ENCODE assay signal across 14 cellular contexts in genomic region chr10:117133273-117134083, GRCh38. TPM values are rescaled to one million over a fixed set of nuclear protein-coding genes. Genes with fewer than 3 reads are reported as not detected.
A peak's percentile ranks its signal among the peaks of the same experiment; 100 is the strongest.
DNase-seq lines count a peak whose midpoint lies in the region; ATAC-seq and TF ChIP-seq lines count a peak whose summit lies in the region.
"Had no signal": no experiment of that assay in that cellular context is flagged by ENCODE, and none has a peak within 500 bp of the region (broad histone marks: within the 10 kb centered on the region; RNA-seq: fewer than 3 reads in every experiment).

No MANE protein-coding gene starts in this region.

- TF ChIP-seq EP300 in SK-N-SH (IDR thresholded peaks at IDR 0.05; ENCODE audit: borderline replicate concordance in 1 of 2, low read depth in 1 of 2, low read length in 1 of 2) = no peak

- H3K4me2 ChIP-seq in SK-N-SH = peak overlapping the region; percentile 37; the same call in 1 of the 2 replicates
- H3K4me2 ChIP-seq: A549 had no signal

- H3K36me3 Mint-ChIP-seq in effector memory CD8-positive, alpha-beta T cell (ENCODE audit: insufficient read depth) = no peaks in the 10 kb centered on the region
- peaks cover 6% of the 10 kb centered on the region for H3K36me3 Mint-ChIP-seq in osteocyte (ENCODE audit: unreplicated experiment)

- H3K4me1 Mint-ChIP-seq in effector memory CD8-positive, alpha-beta T cell (ENCODE audit: low read depth in 2 of 2) = peaks cover 20 to 29% of the 10 kb centered on the region in 2 donors
- H3K4me1 Mint-ChIP-seq in osteocyte (ENCODE audit: unreplicated experiment) = peaks cover 40% of the 10 kb centered on the region

- H3K27ac ChIP-seq in SK-N-SH (ENCODE audit: low read depth in 2 of 2, low read length in 1 of 2) = no peak overlapping the region
- H3K27ac ChIP-seq: A549 had no signal

- H3K27me3 Mint-ChIP-seq in effector memory CD8-positive, alpha-beta T cell = peaks cover 87 to 93% of the 10 kb centered on the region in 2 donors
- H3K27me3 Mint-ChIP-seq in osteocyte (ENCODE audit: unreplicated experiment) = peaks cover 41% of the 10 kb centered on the region

- no peak overlapping the region for H3K9ac ChIP-seq in SK-N-SH

- no peaks in the 10 kb centered on the region for H3K79me2 ChIP-seq in SK-N-SH (ENCODE audit: insufficient read depth)

- H3K9me3 Mint-ChIP-seq in effector memory CD8-positive, alpha-beta T cell = no peaks in the 10 kb centered on the region
- no peaks in the 10 kb centered on the region for H3K9me3 Mint-ChIP-seq in osteocyte (ENCODE audit: unreplicated experiment)

- ATAC-seq in SK-N-SH treated with all-trans-retinoic acid at 6 μM for 48 hours = no peak
- ATAC-seq in effector memory CD8-positive, alpha-beta T cell (replicated peaks) = no peak
- ATAC-seq: A549 had no signal

- POLR2A ChIA-PET in SK-N-SH (lab: Yijun Ruan, JAX) = interaction anchor here (0.6 kb wide), 1 partner anchor 123 kb away, joined by 3 read pairs; no protein-coding TSS in a partner anchor

- WGBS in SK-N-SH (ENCODE audit: low lambda C conversion rate) = 22% methylated on average over 32 of the region's 32 CpGs

- no peak overlapping the region for H2AFZ ChIP-seq in SK-N-SH (ENCODE audit: low read depth)

- H3K4me1 ChIP-seq in SK-N-SH (ENCODE audit: control insufficient read depth in 1 of 2, insufficient read depth in 2 of 2, low read depth in 1 of 2, low read length in 1 of 2) = peaks cover 0 to 2% of the 10 kb centered on the region in 2 experiments; a peak in 2 of 4 replicates
- H3K4me1 ChIP-seq: A549 had no signal

- H3K27ac Mint-ChIP-seq in effector memory CD8-positive, alpha-beta T cell = no peak overlapping the region
- H3K27ac Mint-ChIP-seq in osteocyte (ENCODE audit: unreplicated experiment) = peak overlapping the region; percentile 90

- no peaks in the 10 kb centered on the region for H3F3A ChIP-seq in SK-N-SH (replicated peaks; ENCODE audit: insufficient read depth)

- H3K9me3 ChIP-seq in SK-N-SH = no peaks in the 10 kb centered on the region
- H3K9me3 ChIP-seq: A549 had no signal

- peak overlapping the region; percentile 24 to 49 for H3K4me3 Mint-ChIP-seq in effector memory CD8-positive, alpha-beta T cell
- peak overlapping the region; percentile 68 for H3K4me3 Mint-ChIP-seq in osteocyte (ENCODE audit: unreplicated experiment)

- CTCF ChIA-PET in SK-N-SH (lab: Yijun Ruan, JAX) = interaction anchor here (1.3 to 4.2 kb wide), 4 partner anchors 27 to 334 kb away, joined by 3 to 37 read pairs (median 12); no protein-coding TSS in a partner anchor

- H3K36me3 ChIP-seq in SK-N-SH (replicated peaks in 1 of 2; ENCODE audit: control insufficient read depth in 1 of 2, insufficient read depth in 2 of 2, low read length in 1 of 2) (no peaks in the 10 kb centered on the region), H7 (replicated peaks; ENCODE audit: control insufficient read depth, insufficient read depth, low read length) (no peaks in the 10 kb centered on the region)

- no peak for TF ChIP-seq RAD21 in SK-N-SH (IDR thresholded peaks at IDR 0.05; ENCODE audit: low read length)

- H4K20me1 ChIP-seq in SK-N-SH (ENCODE audit: insufficient read depth) = no peaks in the 10 kb centered on the region

- TF ChIP-seq CTCF in SK-N-SH (IDR thresholded peaks at IDR 0.05) = no peak
- no peak for TF ChIP-seq CTCF in osteocyte (IDR thresholded peaks at IDR 0.05)

- DNase-seq in SK-N-SH (peak; percentile 40), H7 (peak; percentile 61), osteocyte (ENCODE audit: extremely low spot score, unreplicated experiment) (peak; percentile 75), activated gamma-delta T cell (lab: John Stamatoyannopoulos, UW) (no peak), kidney glomerular epithelial cell (lab: John Stamatoyannopoulos, UW) (no peak), NCI-H2107 (lab: John Stamatoyannopoulos, UW) (no peak)
- no peak for DNase-seq in effector memory CD8-positive, alpha-beta T cell
- DNase-seq: NCI-H2029; OCI-M1; stimulated activated CD4-positive, alpha-beta T cell treated with anti-CD3 and anti-CD28 coated beads, Interleukin-4, amount 100 ng/mL, for 24 hours had no signal

- H3K27me3 ChIP-seq in SK-N-SH (ENCODE audit: insufficient read depth) = peaks cover 92% of the 10 kb centered on the region
- H3K27me3 ChIP-seq in H7 (ENCODE audit: control insufficient read depth, insufficient read depth, low read length) = peaks cover 100% of the 10 kb centered on the region

- no peaks in the 10 kb centered on the region for H3K9me2 ChIP-seq in SK-N-SH

- no peak overlapping the region; a peak in 1 of 4 replicates for H3K4me3 ChIP-seq in SK-N-SH (ENCODE audit: low read depth in 2 of 2, low read length in 1 of 2)
- no peak overlapping the region for H3K4me3 ChIP-seq in H7 (ENCODE audit: insufficient read depth, low read depth, low read length)
- H3K4me3 ChIP-seq: A549 had no signal

TF ChIP-seq in SK-N-SH, 30 proteins besides CTCF, POLR2A, EP300 and RAD21:
- no peak for TF ChIP-seq FOSL2 (IDR thresholded peaks at IDR 0.05; ENCODE audit: borderline replicate concordance, low read depth)
- TF ChIP-seq FOXJ3 (CRISPR knock-in tag; IDR thresholded peaks at IDR 0.05) = no peak
- peak; percentile 89 for TF ChIP-seq EZH2phosphoT487 (IDR thresholded peaks at IDR 0.05; ENCODE audit: borderline replicate concordance, low read depth)
- TF ChIP-seq POLR2AphosphoS5 (IDR thresholded peaks at IDR 0.05; ENCODE audit: low read depth, low read length) = no peak
- no peak for TF ChIP-seq NRF1 (IDR thresholded peaks at IDR 0.05; ENCODE audit: low read depth, low read length)

TF ChIP-seq in SK-N-SH treated with all-trans-retinoic acid at 6 μM for 48 hours, 23 proteins besides CTCF, POLR2A, EP300 and RAD21:
- TF ChIP-seq POU6F1 (CRISPR knock-in tag; IDR thresholded peaks at IDR 0.05; ENCODE audit: borderline replicate concordance, low read depth) (no peak), ISL1 (CRISPR knock-in tag; IDR thresholded peaks at IDR 0.05) (no peak), PPARA (CRISPR knock-in tag; IDR thresholded peaks at IDR 0.05; ENCODE audit: borderline replicate concordance) (no peak), ARNTL (CRISPR knock-in tag; IDR thresholded peaks at IDR 0.05; ENCODE audit: borderline replicate concordance, low read depth) (no peak), ZC3H10 (CRISPR knock-in tag; IDR thresholded peaks at IDR 0.05) (no peak), CSDC2 (CRISPR knock-in tag; IDR thresholded peaks at IDR 0.05) (no peak), ZNF8 (CRISPR knock-in tag; IDR thresholded peaks at IDR 0.05) (no peak), OSR1 (CRISPR knock-in tag; IDR thresholded peaks at IDR 0.05) (no peak), GLIS3 (CRISPR knock-in tag; IDR thresholded peaks at IDR 0.05) (no peak), ZNF565 (CRISPR knock-in tag; conservative IDR thresholded peaks at IDR 0.05; ENCODE audit: low read depth) (no peak), TOX (CRISPR knock-in tag; IDR thresholded peaks at IDR 0.05; ENCODE audit: borderline replicate concordance) (no peak)
- TF ChIP-seq, protein P1, sequence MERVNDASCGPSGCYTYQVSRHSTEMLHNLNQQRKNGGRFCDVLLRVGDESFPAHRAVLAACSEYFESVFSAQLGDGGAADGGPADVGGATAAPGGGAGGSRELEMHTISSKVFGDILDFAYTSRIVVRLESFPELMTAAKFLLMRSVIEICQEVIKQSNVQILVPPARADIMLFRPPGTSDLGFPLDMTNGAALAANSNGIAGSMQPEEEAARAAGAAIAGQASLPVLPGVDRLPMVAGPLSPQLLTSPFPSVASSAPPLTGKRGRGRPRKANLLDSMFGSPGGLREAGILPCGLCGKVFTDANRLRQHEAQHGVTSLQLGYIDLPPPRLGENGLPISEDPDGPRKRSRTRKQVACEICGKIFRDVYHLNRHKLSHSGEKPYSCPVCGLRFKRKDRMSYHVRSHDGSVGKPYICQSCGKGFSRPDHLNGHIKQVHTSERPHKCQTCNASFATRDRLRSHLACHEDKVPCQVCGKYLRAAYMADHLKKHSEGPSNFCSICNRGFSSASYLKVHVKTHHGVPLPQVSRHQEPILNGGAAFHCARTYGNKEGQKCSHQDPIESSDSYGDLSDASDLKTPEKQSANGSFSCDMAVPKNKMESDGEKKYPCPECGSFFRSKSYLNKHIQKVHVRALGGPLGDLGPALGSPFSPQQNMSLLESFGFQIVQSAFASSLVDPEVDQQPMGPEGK (CRISPR knock-in tag; IDR thresholded peaks at IDR 0.05; ENCODE audit: borderline replicate concordance) = no peak

RNA-seq across cellular contexts. Expression of gene VAX1, which starts 4.6 kb away (rescaled TPM):
- not detected in 2 replicates for polyA plus RNA-seq in SK-N-SH (2012; rRNA removed)
- not detected in 2 replicates for polyA plus RNA-seq in SK-N-SH (2012; cell fraction: cytosol; rRNA removed)
- polyA plus RNA-seq in SK-N-SH (2012; cell fraction: nucleus; rRNA removed) = not detected in 2 replicates
- total RNA-seq in H7 (2014; rRNA removed; shearing (Covaris generic)) = 0.62 and 0.81 TPM in 2 replicates
- total RNA-seq in osteocyte = 3.2 and 4.0 TPM in 2 replicates
- total RNA-seq: LHCN-M2, subcutaneous adipose tissue had no signal

Comparison
In these comparisons a context has a peak if more than half of its experiments do, and no peak if none do; other contexts are left out.
1. DNase-seq: peak in SK-N-SH (single experiment), H7 (single experiment) and osteocyte (single experiment); none in effector memory CD8-positive, alpha-beta T cell (0 of 3), activated gamma-delta T cell (single experiment), kidney glomerular epithelial cell (single experiment) and NCI-H2107 (single experiment).